ENCODE assay signal across 16 cellular contexts in the genomic region with DNA sequence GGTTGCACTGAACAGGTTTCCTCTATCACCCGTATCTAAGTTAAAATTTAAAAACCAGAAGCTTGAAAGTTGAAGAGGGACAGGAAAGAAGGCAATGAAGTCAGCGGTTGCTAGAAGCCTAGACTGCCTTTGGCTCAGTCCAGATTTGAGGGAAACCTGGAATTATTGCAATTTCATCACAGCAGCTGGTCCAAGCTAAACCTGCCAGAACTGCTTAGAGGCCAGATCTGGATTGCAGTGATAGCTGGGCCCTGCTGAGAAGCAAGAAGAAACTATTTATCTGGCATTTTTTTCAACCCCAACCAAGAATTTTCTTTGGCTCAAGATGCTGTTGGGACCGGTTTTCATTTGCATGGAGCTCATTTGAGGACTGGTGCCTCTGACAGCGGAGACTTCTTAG.
DNase-seq lines count a peak whose midpoint lies in the region; ATAC-seq and TF ChIP-seq lines count a peak whose summit lies in the region.
"Had no signal": no experiment of that assay in that cellular context is flagged by ENCODE, and none has a peak within 500 bp of the region (broad histone marks: within the 10 kb centered on the region; RNA-seq: fewer than 3 reads in every experiment).

No MANE protein-coding gene starts in this region.

- WGBS in psoas muscle, 3 donors: 35 to 52% (median 40%) methylated on average over 4 of the region's 4 CpGs
- WGBS in right lobe of liver (ENCODE audit: insufficient coverage, low coverage, low lambda C conversion rate, missing lambda C conversion rate): 66% methylated on average over 4 of the region's 4 CpGs

- DNase-seq in AG10803 (ENCODE audit: low read depth) (peak; percentile 99), astrocyte of the hippocampus (ENCODE audit: low read depth, low spot score) (peak; percentile 87), left cardiac atrium (no peak), psoas muscle (no peak), right lobe of liver (no peak), GM20000 (ENCODE audit: low spot score) (no peak)
- DNase-seq in stimulated activated CD8-positive, alpha-beta memory T cell treated with anti-CD3 and anti-CD28 coated beads, Interleukin-4, amount 100 ng/mL, for 48 hours: no peak
- DNase-seq: activated CD4-positive, alpha-beta T cell treated with anti-CD3 and anti-CD28 coated beads, Interleukin-2, amount 10 ng/mL, durations not matched to agents 7 days and 5 days; activated T-cell treated with anti-CD3 and anti-CD28 coated beads, Interleukin-2, amount 50 U/mL, for 72 hours; effector CD8-positive, alpha-beta T cell; naive thymus-derived CD8-positive, alpha-beta T cell; NCI-H187; NCI-H748 treated with DMSO at 0.1 percent for 48 hours; small intestine; T1000 had no signal

- TF ChIP-seq CTCF in AG10803 (conservative IDR thresholded peaks at IDR 0.05; ENCODE audit: low read length) (no peak), psoas muscle (IDR thresholded peaks at IDR 0.05) (no peak), right lobe of liver (IDR thresholded peaks at IDR 0.05) (no peak), GM20000 (IDR thresholded peaks at IDR 0.05; ENCODE audit: extremely low read depth, missing control alignments) (no peak)

- H3K9me3 ChIP-seq in psoas muscle (peaks cover 6% of the 10 kb centered on the region), right lobe of liver (no peaks in the 10 kb centered on the region)

- TF ChIP-seq POLR2A in right lobe of liver (IDR thresholded peaks at IDR 0.05): no peak

- no peak overlapping the region for H3K4me3 ChIP-seq in AG10803 (ENCODE audit: low read length)
- H3K4me3 ChIP-seq in psoas muscle: no peak overlapping the region
- H3K4me3 ChIP-seq in right lobe of liver: no peak overlapping the region

- H3K27ac ChIP-seq in psoas muscle (no peak overlapping the region), right lobe of liver (no peak overlapping the region)

- intact Hi-C loops in left cardiac atrium (cut with DNase I) (no loop called here), psoas muscle (cut with DNase I) (no loop called here), right lobe of liver (cut with DNase I) (no loop called here)

- ATAC-seq in left cardiac atrium (peak; percentile 85 to 87), psoas muscle (peak in 3 of 4 donors; percentile 50 to 83 (median 62)), right lobe of liver (no peak), GM18502 (IDR thresholded peaks at IDR 0.05; ENCODE audit: poor library complexity, unreplicated experiment) (no peak)
- ATAC-seq: activated T-cell treated with anti-CD3 and anti-CD28 coated beads, Interleukin-2, amount 50 U/mL, for 72 hours; naive thymus-derived CD8-positive, alpha-beta T cell had no signal

- peaks cover 11% of the 10 kb centered on the region for H3K4me1 ChIP-seq in psoas muscle
- H3K4me1 ChIP-seq in right lobe of liver: no peaks in the 10 kb centered on the region

- H3K27me3 ChIP-seq in psoas muscle (ENCODE audit: insufficient read depth in 3 of 3, low read length in 2 of 3): no peaks in the 10 kb centered on the region
- H3K27me3 ChIP-seq in right lobe of liver: no peaks in the 10 kb centered on the region

- H3K36me3 ChIP-seq in psoas muscle (ENCODE audit: insufficient read depth in 1 of 2, low read depth in 1 of 2) (no peaks in the 10 kb centered on the region), right lobe of liver (no peaks in the 10 kb centered on the region)

Comparison
In these comparisons a context has a peak if more than half of its experiments do, and no peak if none do; other contexts are left out.
1. DNase-seq: peak in AG10803 (single experiment) and astrocyte of the hippocampus (single experiment); none in left cardiac atrium (single experiment), psoas muscle (0 of 2), right lobe of liver (0 of 3), GM20000 (single experiment) and stimulated activated CD8-positive, alpha-beta memory T cell treated with anti-CD3 and anti-CD28 coated beads, Interleukin-4, amount 100 ng/mL, for 48 hours (single experiment).
2. ATAC-seq: peak in left cardiac atrium (2 of 2) and psoas muscle (3 of 4); none in right lobe of liver (0 of 4) and GM18502 (single experiment).